Comparison of ENCODE assay signal across 10 cellular contexts in genomic region chr6:161227004-161227950, GRCh38. TPM values are rescaled to one million over a fixed set of nuclear protein-coding genes. Genes with fewer than 3 reads are reported as not detected.
DNase-seq lines count a peak whose midpoint lies in the region; ATAC-seq lines count a peak whose summit lies in the region.
"Had no signal": no experiment of that assay in that cellular context is flagged by ENCODE, and none has a peak within 500 bp of the region (broad histone marks: within the 10 kb centered on the region; RNA-seq: fewer than 3 reads in every experiment).

No MANE protein-coding gene starts in this region.

- H3K27ac ChIP-seq in BLaER1 treated with 17β-estradiol and CSF1 and Interleukin-3, amounts not matched to agents 10 nM and 100 nM, result peak overlapping the region in 3 of 11 experiments; percentile 33 to 52 (median 49); a peak in 5 of 22 replicates
- H3K27ac ChIP-seq in angular gyrus (ENCODE audit: low read depth, low read length), result peak overlapping the region; percentile 8
- H3K27ac ChIP-seq: tibial artery had no signal

- DNase-seq in iris pigment epithelial cell (ENCODE audit: low read depth) (peak; percentile 59), NCI-H69 (lab: John Stamatoyannopoulos, UW) (no peak), A172 (ENCODE audit: low spot score) (no peak)
- DNase-seq: NCI-H510A treated with DMSO at 0.1 percent for 48 hours had no signal

- 0 out of 22 replicates have a peak overlapping the region, but pooled peaks of 1 of the 11 experiments have one; percentile 11 for H3K9ac ChIP-seq in BLaER1 treated with 17β-estradiol and CSF1 and Interleukin-3, amounts not matched to agents 10 nM and 100 nM

- ATAC-seq in GM19395 (IDR thresholded peaks at IDR 0.05; ENCODE audit: unreplicated experiment) (peak; percentile 16), GM18517 (IDR thresholded peaks at IDR 0.05; ENCODE audit: unreplicated experiment) (no peak), HG03039 (IDR thresholded peaks at IDR 0.05; ENCODE audit: unreplicated experiment) (no peak)

- peaks cover 15 to 42% (median 24%) of the 10 kb centered on the region in 10 experiments for H3K4me1 ChIP-seq in BLaER1 treated with 17β-estradiol and CSF1 and Interleukin-3, amounts not matched to agents 10 nM and 100 nM
- H3K4me1 ChIP-seq: tibial artery had no signal

- peaks cover 16 to 61% (median 37%) of the 10 kb centered on the region in 11 experiments for H3K36me3 ChIP-seq in BLaER1 treated with 17β-estradiol and CSF1 and Interleukin-3, amounts not matched to agents 10 nM and 100 nM

- H3K27me3 ChIP-seq in BLaER1 treated with 17β-estradiol and CSF1 and Interleukin-3, amounts not matched to agents 10 nM and 100 nM, result no peaks in the 10 kb centered on the region
- H3K27me3 ChIP-seq: tibial artery had no signal

- peaks cover 0 to 12% (median 3%) of the 10 kb centered on the region in 11 experiments; a peak in 7 of 22 replicates for H3K9me3 ChIP-seq in BLaER1 treated with 17β-estradiol and CSF1 and Interleukin-3, amounts not matched to agents 10 nM and 100 nM (replicated peaks in 1 of 11)
- H3K9me3 ChIP-seq: tibial artery had no signal

- no peak overlapping the region for H3K4me3 ChIP-seq in BLaER1 treated with 17β-estradiol and CSF1 and Interleukin-3, amounts not matched to agents 10 nM and 100 nM
- H3K4me3 ChIP-seq: tibial artery had no signal

- H4K20me1 ChIP-seq in BLaER1 treated with 17β-estradiol and CSF1 and Interleukin-3, amounts not matched to agents 10 nM and 100 nM, result peaks cover 0 to 8% (median 0%) of the 10 kb centered on the region in 11 experiments; a peak in 5 of 22 replicates

- H3K4me2 ChIP-seq in BLaER1 treated with 17β-estradiol and CSF1 and Interleukin-3, amounts not matched to agents 10 nM and 100 nM, result peak overlapping the region; percentile 28 to 70 (median 44); a peak in 16 of 22 replicates

RNA-seq across cellular contexts. Expression of gene AGPAT4, which starts 46.6 kb away (rescaled TPM):
- total RNA-seq in A172 (2014; rRNA removed; shearing (Covaris generic)), result 4.2 and 4.4 TPM in 2 replicates
